In genomic region chr1:110302836-110303235, GRCh38 we compare ENCODE assay signal across 35 cellular contexts. TPM values are rescaled to one million over a fixed set of nuclear protein-coding genes. Genes with fewer than 3 reads are reported as not detected.
DNase-seq lines count a peak whose midpoint lies in the region; ATAC-seq and TF ChIP-seq lines count a peak whose summit lies in the region.
"Had no signal": no experiment of that assay in that cellular context is flagged by ENCODE, and none has a peak within 500 bp of the region (broad histone marks: within the 10 kb centered on the region; RNA-seq: fewer than 3 reads in every experiment).

No MANE protein-coding gene starts in this region.

- H3K4me1 ChIP-seq in neuronal stem cell (ENCODE audit: control insufficient read depth in 2 of 2, insufficient read depth in 1 of 2, low read depth in 1 of 2, low read length in 2 of 2) = no peaks in the 10 kb centered on the region
- H3K4me1 ChIP-seq in thyroid gland = no peaks in the 10 kb centered on the region
- H3K4me1 ChIP-seq: A549, BE2C, Caco-2 had no signal

- H3K36me3 Mint-ChIP-seq in activated T-helper 17 cell treated with anti-CD3 and anti-CD28 coated beads, Interleukin-2, amount 50 U/mL, for 72 hours (ENCODE audit: low read depth) = no peaks in the 10 kb centered on the region
- no peaks in the 10 kb centered on the region for H3K36me3 Mint-ChIP-seq in activated naive CD4-positive, alpha-beta T cell treated with anti-CD3 and anti-CD28 coated beads, Interleukin-2, amount 50 U/mL, for 72 hours
- H3K36me3 Mint-ChIP-seq: CD14-positive monocyte; CD4-positive, alpha-beta memory T cell; CD4-positive, CD25-positive, alpha-beta regulatory T cell; CD8-positive, alpha-beta memory T cell; CD8-positive, alpha-beta T cell had no signal

- H4K8ac ChIP-seq in neuronal stem cell (ENCODE audit: low read depth, low read length) = no peak overlapping the region

- H3K23ac ChIP-seq in neuronal stem cell (ENCODE audit: low read depth, low read length, poor library complexity) = peak overlapping the region; percentile 61

- TF ChIP-seq CTCF in thyroid gland (IDR thresholded peaks at IDR 0.05) = no peak

- no peak overlapping the region for H4K91ac ChIP-seq in neuronal stem cell (ENCODE audit: low read depth, low read length, poor library complexity)

- no peak overlapping the region for H3K4me3 Mint-ChIP-seq in activated T-helper 17 cell treated with anti-CD3 and anti-CD28 coated beads, Interleukin-2, amount 50 U/mL, for 72 hours
- H3K4me3 Mint-ChIP-seq: B cell; CD14-positive monocyte; CD4-positive, alpha-beta memory T cell; CD4-positive, alpha-beta T cell; CD4-positive, CD25-positive, alpha-beta regulatory T cell; CD8-positive, alpha-beta memory T cell; CD8-positive, alpha-beta T cell had no signal

- H3K27me3 ChIP-seq in neuronal stem cell (ENCODE audit: control insufficient read depth in 3 of 3, insufficient read depth in 3 of 3, low read depth in 1 of 3, low read length in 3 of 3) (peaks cover 0 to 7% (median 0%) of the 10 kb centered on the region in 3 experiments), thyroid gland (no peaks in the 10 kb centered on the region)
- H3K27me3 ChIP-seq: BE2C; BLaER1; BLaER1 treated with 17β-estradiol and CSF1 and Interleukin-3, amounts not matched to agents 10 nM and 100 nM had no signal

- H3K79me1 ChIP-seq in neuronal stem cell (ENCODE audit: low read depth, low read length) = no peaks in the 10 kb centered on the region

- H2AFZ ChIP-seq in neuronal stem cell (ENCODE audit: low read length) = no peak overlapping the region

- H3K9me3 ChIP-seq in neuronal stem cell (replicated peaks in 1 of 2; ENCODE audit: control insufficient read depth in 2 of 2, insufficient read depth in 1 of 2, low read depth in 1 of 2, low read length in 2 of 2) = no peaks in the 10 kb centered on the region
- no peaks in the 10 kb centered on the region for H3K9me3 ChIP-seq in thyroid gland
- H3K9me3 ChIP-seq: A549; BE2C; BLaER1; BLaER1 treated with 17β-estradiol and CSF1 and Interleukin-3, amounts not matched to agents 10 nM and 100 nM; Caco-2 had no signal

- DNase-seq in middle frontal gyrus (ENCODE audit: extremely low spot score, low spot score) (peak; percentile 30), neuronal stem cell (ENCODE audit: low spot score) (no peak), posterior cingulate gyrus (peak in 8 of 10 donors; percentile 33 to 91 (median 56)), thyroid gland (no peak), NCI-H1417 (lab: John Stamatoyannopoulos, UW) (no peak)
- no peak for DNase-seq in activated naive CD4-positive, alpha-beta T cell treated with anti-CD3 and anti-CD28 coated beads, Interleukin-2, amount 50 U/mL, for 72 hours (ENCODE audit: low spot score in 2 of 2)
- DNase-seq: 8988T; ACHN; AML-193; BE2C; C1 segment of cervical spinal cord; Caco-2; Calu3; CD4-positive, alpha-beta memory T cell; CD4-positive, alpha-beta T cell; CD4-positive, CD25-positive, alpha-beta regulatory T cell; CD8-positive, alpha-beta memory T cell; CD8-positive, alpha-beta T cell; COR-L47; DMS 273 treated with DMSO at 0.1 percent for 48 hours; DMS153; DMS53; DMS79; DMS79 treated with DMSO at 0.1 percent for 48 hours; DND-41; EL had no signal

- H3K27ac Mint-ChIP-seq in activated T-helper 17 cell treated with anti-CD3 and anti-CD28 coated beads, Interleukin-2, amount 50 U/mL, for 72 hours = peak overlapping the region; percentile 15
- no peak overlapping the region for H3K27ac Mint-ChIP-seq in activated naive CD4-positive, alpha-beta T cell treated with anti-CD3 and anti-CD28 coated beads, Interleukin-2, amount 50 U/mL, for 72 hours
- H3K27ac Mint-ChIP-seq: B cell; CD4-positive, alpha-beta memory T cell; CD4-positive, alpha-beta T cell; CD4-positive, CD25-positive, alpha-beta regulatory T cell; CD8-positive, alpha-beta memory T cell; CD8-positive, alpha-beta T cell had no signal

- no peak overlapping the region for H2BK12ac ChIP-seq in neuronal stem cell (ENCODE audit: low read length)

- H2BK5ac ChIP-seq in neuronal stem cell (ENCODE audit: low read length) = no peak overlapping the region

- H3K4ac ChIP-seq in neuronal stem cell (ENCODE audit: low read length) = no peak overlapping the region

- H3K27ac ChIP-seq in neuronal stem cell (replicated peaks; ENCODE audit: low read length) (no peak overlapping the region), thyroid gland (no peak overlapping the region)
- H3K27ac ChIP-seq: 22Rv1; A549; BLaER1; BLaER1 treated with 17β-estradiol and CSF1 and Interleukin-3, amounts not matched to agents 10 nM and 100 nM; C4-2B had no signal

- ATAC-seq in activated T-helper 17 cell treated with anti-CD3 and anti-CD28 coated beads, Interleukin-2, amount 50 U/mL, for 72 hours (replicated peaks) = no peak
- no peak for ATAC-seq in activated naive CD4-positive, alpha-beta T cell treated with anti-CD3 and anti-CD28 coated beads, Interleukin-2, amount 50 U/mL, for 72 hours
- ATAC-seq in GM18861 (IDR thresholded peaks at IDR 0.05; ENCODE audit: unreplicated experiment) = no peak
- ATAC-seq: A549; CD8-positive, alpha-beta T cell had no signal

- H2BK15ac ChIP-seq in neuronal stem cell (ENCODE audit: low read length) = no peak overlapping the region

- TF ChIP-seq POLR2A in thyroid gland (IDR thresholded peaks at IDR 0.05) = no peak

- H3K27me3 Mint-ChIP-seq in activated T-helper 17 cell treated with anti-CD3 and anti-CD28 coated beads, Interleukin-2, amount 50 U/mL, for 72 hours = no peaks in the 10 kb centered on the region
- H3K27me3 Mint-ChIP-seq: B cell had no signal

- H3K4me3 ChIP-seq in neuronal stem cell (ENCODE audit: low read length in 2 of 2) = no peak overlapping the region
- H3K4me3 ChIP-seq in thyroid gland (replicated peaks in 1 of 3) = no peak overlapping the region
- H3K4me3 ChIP-seq: A549; BLaER1; BLaER1 treated with 17β-estradiol and CSF1 and Interleukin-3, amounts not matched to agents 10 nM and 100 nM had no signal

- no peak overlapping the region for H3K4me2 ChIP-seq in neuronal stem cell (ENCODE audit: insufficient read depth, low read length, poor library complexity, severe bottlenecking)
- H3K4me2 ChIP-seq: A549; BLaER1; BLaER1 treated with 17β-estradiol and CSF1 and Interleukin-3, amounts not matched to agents 10 nM and 100 nM had no signal

- peaks cover under 1% of the 10 kb centered on the region for H3K4me1 Mint-ChIP-seq in activated T-helper 17 cell treated with anti-CD3 and anti-CD28 coated beads, Interleukin-2, amount 50 U/mL, for 72 hours
- H3K4me1 Mint-ChIP-seq: B cell; CD4-positive, alpha-beta memory T cell; CD4-positive, CD25-positive, alpha-beta regulatory T cell; CD8-positive, alpha-beta memory T cell had no signal

- no peak overlapping the region for H3K14ac ChIP-seq in neuronal stem cell (ENCODE audit: low read length)

- H3K9ac ChIP-seq in neuronal stem cell (ENCODE audit: low read depth, low read length, poor library complexity) = no peak overlapping the region
- H3K9ac ChIP-seq: BLaER1; BLaER1 treated with 17β-estradiol and CSF1 and Interleukin-3, amounts not matched to agents 10 nM and 100 nM had no signal

- no peak overlapping the region for H3K18ac ChIP-seq in neuronal stem cell (ENCODE audit: low read length)

- no peaks in the 10 kb centered on the region for H3K9me3 Mint-ChIP-seq in activated T-helper 17 cell treated with anti-CD3 and anti-CD28 coated beads, Interleukin-2, amount 50 U/mL, for 72 hours
- no peaks in the 10 kb centered on the region for H3K9me3 Mint-ChIP-seq in activated naive CD4-positive, alpha-beta T cell treated with anti-CD3 and anti-CD28 coated beads, Interleukin-2, amount 50 U/mL, for 72 hours
- H3K9me3 Mint-ChIP-seq: CD14-positive monocyte; CD4-positive, alpha-beta memory T cell; CD4-positive, alpha-beta T cell; CD4-positive, CD25-positive, alpha-beta regulatory T cell; CD8-positive, alpha-beta memory T cell; CD8-positive, alpha-beta T cell had no signal

- H2BK120ac ChIP-seq in neuronal stem cell (ENCODE audit: low read depth, low read length) = no peak overlapping the region

- WGBS in neuronal stem cell (ENCODE audit: extremely low coverage in 2 of 2, insufficient read length in 2 of 2, insufficient replicate concordance in 1 of 2), 2 donors = no CpG with 5 or more reads among the region's 3 CpGs
- WGBS in thyroid gland, 2 donors = 85 to 93% methylated on average over 3 of the region's 3 CpGs

- H3K36me3 ChIP-seq in neuronal stem cell (replicated peaks in 1 of 2; ENCODE audit: control insufficient read depth in 2 of 2, insufficient read depth in 2 of 2, low read length in 2 of 2) (no peaks in the 10 kb centered on the region), thyroid gland (no peaks in the 10 kb centered on the region)
- H3K36me3 ChIP-seq: BE2C; BLaER1; BLaER1 treated with 17β-estradiol and CSF1 and Interleukin-3, amounts not matched to agents 10 nM and 100 nM had no signal

- H2AK5ac ChIP-seq in neuronal stem cell (ENCODE audit: low read depth, low read length) = no peak overlapping the region

- intact Hi-C loops in posterior cingulate gyrus (cut with DNase I) = no loop called here
- intact Hi-C loops in thyroid gland (cut with DNase I) = no loop called here

RNA-seq across cellular contexts. Expression of gene RBM15, which starts 36.3 kb away (rescaled TPM):
- 10 to 100 TPM; 61.8 to 86.2 TPM for total RNA-seq in activated T-helper 17 cell treated with anti-CD3 and anti-CD28 coated beads, Interleukin-2, amount 50 U/mL, for 72 hours
- polyA plus RNA-seq in neuronal stem cell (2013, experiment 1 of 2) = 12.3 TPM
- 13.7 TPM for polyA plus RNA-seq in neuronal stem cell (2013, experiment 2 of 2)
- 10 to 100 TPM; 38.4 to 59.8 (median 40.7) TPM for total RNA-seq in thyroid gland
- total RNA-seq in activated naive CD4-positive, alpha-beta T cell treated with anti-CD3 and anti-CD28 coated beads, Interleukin-2, amount 50 U/mL, for 72 hours = 100 to 1,000 TPM in 1 of 2 donors, 10 to 100 TPM in 1; 71.0 to 173 TPM

Comparison
In these comparisons a context has a peak if more than half of its experiments do, and no peak if none do; other contexts are left out.
1. DNase-seq: peak in middle frontal gyrus (single experiment) and posterior cingulate gyrus (8 of 10); none in neuronal stem cell (single experiment), thyroid gland (0 of 2), activated naive CD4-positive, alpha-beta T cell treated with anti-CD3 and anti-CD28 coated beads, Interleukin-2, amount 50 U/mL, for 72 hours (0 of 2) and NCI-H1417 (0 of 3).